In the genomic region with DNA sequence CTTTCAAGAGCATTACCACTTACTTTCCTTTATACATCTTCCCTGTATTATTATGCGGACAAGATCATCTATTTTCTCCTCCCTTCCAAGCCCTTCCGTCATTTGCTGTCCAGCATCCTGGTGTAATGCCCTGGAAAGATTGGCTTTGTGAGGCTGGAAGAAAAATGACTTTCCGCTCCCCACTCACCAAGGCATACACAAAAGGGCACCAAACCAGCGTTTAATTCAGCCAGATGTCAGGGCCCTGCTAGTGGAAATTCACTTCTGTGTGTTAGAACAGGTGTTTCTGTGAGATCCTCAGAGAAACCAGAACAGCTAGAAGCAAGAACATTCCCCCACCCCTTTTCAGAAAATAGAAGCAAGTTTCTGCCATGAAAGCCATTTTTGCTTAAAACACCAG, we compare ENCODE assay signal across 22 cellular contexts.
DNase-seq lines count a peak whose midpoint lies in the region; ATAC-seq and TF ChIP-seq lines count a peak whose summit lies in the region.
"Had no signal": no experiment of that assay in that cellular context is flagged by ENCODE, and none has a peak within 500 bp of the region (broad histone marks: within the 10 kb centered on the region; RNA-seq: fewer than 3 reads in every experiment).

No MANE protein-coding gene starts in this region.

- ATAC-seq in SK-N-SH treated with all-trans-retinoic acid at 6 μM for 48 hours (no peak), HG02759 (IDR thresholded peaks at IDR 0.05; ENCODE audit: unreplicated experiment) (no peak), HG02588 (IDR thresholded peaks at IDR 0.05; ENCODE audit: unreplicated experiment) (no peak)

- no peak overlapping the region for H3K18ac ChIP-seq in mesendoderm (ENCODE audit: low read length)

- H4K8ac ChIP-seq in mesendoderm (ENCODE audit: low read depth, low read length) = no peak overlapping the region

- no peak overlapping the region for H3K4me3 ChIP-seq in SK-N-SH (ENCODE audit: low read depth in 2 of 2, low read length in 1 of 2)
- no peak overlapping the region for H3K4me3 ChIP-seq in mesendoderm (ENCODE audit: low read length)
- H3K4me3 ChIP-seq: BLaER1, GM23338, HAP-1, SK-N-MC had no signal

- H3K4me1 ChIP-seq in SK-N-SH (ENCODE audit: control insufficient read depth in 1 of 2, insufficient read depth in 2 of 2, low read depth in 1 of 2, low read length in 1 of 2) (peaks cover 3 to 4% of the 10 kb centered on the region in 2 experiments; a peak in 3 of 4 replicates), mesendoderm (ENCODE audit: control insufficient read depth, low read depth, low read length) (no peaks in the 10 kb centered on the region)
- H3K4me1 ChIP-seq: BLaER1, HAP-1 had no signal

- H3K36me3 ChIP-seq in SK-N-SH (replicated peaks in 1 of 2; ENCODE audit: control insufficient read depth in 1 of 2, insufficient read depth in 2 of 2, low read length in 1 of 2) = no peaks in the 10 kb centered on the region
- no peaks in the 10 kb centered on the region for H3K36me3 ChIP-seq in mesendoderm (ENCODE audit: control insufficient read depth, insufficient read depth, low read length)
- H3K36me3 ChIP-seq: BLaER1, HAP-1 had no signal

- no peaks in the 10 kb centered on the region for H3K27me3 ChIP-seq in SK-N-SH (ENCODE audit: insufficient read depth)
- H3K27me3 ChIP-seq in mesendoderm (ENCODE audit: insufficient read depth, low read length, poor library complexity) = no peaks in the 10 kb centered on the region
- H3K27me3 ChIP-seq: BLaER1 had no signal

- H2BK15ac ChIP-seq in mesendoderm (replicated peaks; ENCODE audit: low read depth) = no peak overlapping the region

- POLR2A ChIA-PET in SK-N-SH (lab: Yijun Ruan, JAX) = no interaction called here

- no peak overlapping the region for H3K23ac ChIP-seq in mesendoderm (ENCODE audit: low read length)

- TF ChIP-seq EP300 in SK-N-SH (IDR thresholded peaks at IDR 0.05; ENCODE audit: borderline replicate concordance in 1 of 2, low read depth in 1 of 2, low read length in 1 of 2) (no peak), Ishikawa (IDR thresholded peaks at IDR 0.05; ENCODE audit: borderline replicate concordance) (no peak)

- no peak overlapping the region for H2BK120ac ChIP-seq in mesendoderm (ENCODE audit: low read depth, low read length)

- no peak overlapping the region for H3K27ac ChIP-seq in SK-N-SH (ENCODE audit: low read depth in 2 of 2, low read length in 1 of 2)
- no peak overlapping the region for H3K27ac ChIP-seq in mesendoderm (ENCODE audit: low read depth, low read length)
- H3K27ac ChIP-seq: BLaER1, SK-N-MC had no signal

- H4K20me1 ChIP-seq in SK-N-SH (ENCODE audit: insufficient read depth) = no peaks in the 10 kb centered on the region
- H4K20me1 ChIP-seq: BLaER1 had no signal

- CTCF ChIA-PET in SK-N-SH (lab: Yijun Ruan, JAX) = no interaction called here

- H3K4ac ChIP-seq in mesendoderm (ENCODE audit: low read depth, low read length) = no peak overlapping the region

- H2AFZ ChIP-seq in SK-N-SH (ENCODE audit: low read depth) = no peak overlapping the region
- H2AFZ ChIP-seq: GM23338 had no signal

- no peak overlapping the region for H3K9ac ChIP-seq in SK-N-SH
- H3K9ac ChIP-seq in mesendoderm (ENCODE audit: low read length) = no peak overlapping the region
- H3K9ac ChIP-seq: BLaER1 had no signal

- no peak overlapping the region for H2BK5ac ChIP-seq in mesendoderm (ENCODE audit: low read length)

- no peak overlapping the region for H3K56ac ChIP-seq in mesendoderm (ENCODE audit: low read length)

- WGBS in SK-N-SH (ENCODE audit: low lambda C conversion rate) = 64% methylated on average over 4 of the region's 4 CpGs
- no CpG with 5 or more reads among the region's 4 CpGs for WGBS in mesendoderm (ENCODE audit: extremely low coverage, insufficient coverage, low lambda C conversion rate)

- H3F3A ChIP-seq in SK-N-SH (replicated peaks; ENCODE audit: insufficient read depth) = no peaks in the 10 kb centered on the region

- H4K5ac ChIP-seq in mesendoderm (ENCODE audit: low read length) = no peak overlapping the region

- TF ChIP-seq CTCF in SK-N-SH (IDR thresholded peaks at IDR 0.05) = no peak

- TF ChIP-seq RAD21 in SK-N-SH (IDR thresholded peaks at IDR 0.05; ENCODE audit: low read length) (no peak), Ishikawa (IDR thresholded peaks at IDR 0.05; ENCODE audit: low read depth) (no peak)

- H3K79me1 ChIP-seq in mesendoderm (ENCODE audit: low read length) = no peaks in the 10 kb centered on the region

- no peaks in the 10 kb centered on the region for H3K79me2 ChIP-seq in SK-N-SH (ENCODE audit: insufficient read depth)
- no peaks in the 10 kb centered on the region for H3K79me2 ChIP-seq in mesendoderm (ENCODE audit: control insufficient read depth, insufficient read depth, low read length)

- H3K9me2 ChIP-seq in SK-N-SH = no peaks in the 10 kb centered on the region

- H2AK5ac ChIP-seq in mesendoderm (ENCODE audit: low read length) = no peak overlapping the region

- no peaks in the 10 kb centered on the region for H3K9me3 ChIP-seq in SK-N-SH
- H3K9me3 ChIP-seq: Caco-2, HAP-1 had no signal

- H3K4me2 ChIP-seq in SK-N-SH = no peak overlapping the region
- H3K4me2 ChIP-seq in mesendoderm (ENCODE audit: low read length) = no peak overlapping the region
- H3K4me2 ChIP-seq: BLaER1, GM23338 had no signal

- DNase-seq in SK-N-SH = no peak
- DNase-seq in RPMI8226 = peak; percentile 50
- peak; percentile 36 for DNase-seq in retina
- DNase-seq in mesendoderm = no peak
- DNase-seq: Caco-2; CD4-positive, alpha-beta T cell; DMS153; IMR-90; MV-4-11; NCI-H2029; NCI-H345; NCI-H82; OCI-M1; SHP77 treated with DMSO at 0.1 percent for 48 hours had no signal

TF ChIP-seq in SK-N-SH treated with all-trans-retinoic acid at 6 μM for 48 hours, 23 proteins besides CTCF, POLR2A, EP300 and RAD21 (continues in another document):
- TF ChIP-seq ISL1 (CRISPR knock-in tag; IDR thresholded peaks at IDR 0.05) (0 out of 2 replicates have a peak, but pooled peaks have one; percentile 2), TOX (CRISPR knock-in tag; IDR thresholded peaks at IDR 0.05; ENCODE audit: borderline replicate concordance) (no peak), OSR1 (CRISPR knock-in tag; IDR thresholded peaks at IDR 0.05) (no peak), ZFP30 (CRISPR knock-in tag; IDR thresholded peaks at IDR 0.05) (no peak), PATZ1 (CRISPR knock-in tag; IDR thresholded peaks at IDR 0.05; ENCODE audit: borderline replicate concordance) (no peak)

TF ChIP-seq in SK-N-SH, 30 proteins besides CTCF, POLR2A, EP300 and RAD21 (continues in another document):
- TF ChIP-seq MAX (IDR thresholded peaks at IDR 0.05; ENCODE audit: low read depth) (no peak), REST (IDR thresholded peaks at IDR 0.05; ENCODE audit: low read depth, low read length) (no peak)

TF ChIP-seq in Ishikawa, 13 proteins besides CTCF, POLR2A, EP300 and RAD21:
- TF ChIP-seq MAX (IDR thresholded peaks at IDR 0.05) = no peak
- peak; percentile 24; the same call in 1 of the 2 replicates for TF ChIP-seq REST (IDR thresholded peaks at IDR 0.05; ENCODE audit: low read depth)

Comparison
In these comparisons a context has a peak if more than half of its experiments do, and no peak if none do; other contexts are left out.
1. DNase-seq: peak in RPMI8226 (single experiment) and retina (single experiment); none in SK-N-SH (single experiment) and mesendoderm (single experiment).